ENCODE assay signal across 9 cellular contexts in the genomic region with DNA sequence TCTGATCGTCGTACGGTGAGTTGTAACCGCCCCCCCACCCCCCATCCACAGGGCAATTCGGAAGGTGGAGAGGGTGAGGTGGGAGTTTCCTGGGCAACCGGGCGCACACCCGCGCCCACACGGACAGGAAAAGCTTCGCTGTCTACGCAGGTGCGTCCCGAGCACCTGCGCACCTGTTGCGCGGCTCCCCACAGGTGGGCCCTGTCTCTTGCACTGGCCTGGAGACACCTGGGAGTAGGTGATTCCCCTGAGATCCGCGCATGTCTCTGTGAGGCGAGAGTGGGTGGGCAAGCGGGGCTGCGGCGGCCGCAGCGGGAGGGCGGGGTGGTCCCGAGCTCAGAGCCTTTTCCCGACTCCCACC. TPM values are rescaled to one million over a fixed set of nuclear protein-coding genes. Genes with fewer than 3 reads are reported as not detected.
DNase-seq lines count a peak whose midpoint lies in the region; ATAC-seq, FAIRE-seq and TF ChIP-seq lines count a peak whose summit lies in the region.
"Had no signal": no experiment of that assay in that cellular context is flagged by ENCODE, and none has a peak within 500 bp of the region (broad histone marks: within the 10 kb centered on the region; RNA-seq: fewer than 3 reads in every experiment).

No MANE protein-coding gene starts in this region.

- H3K9me3 ChIP-seq in Caco-2 = no peaks in the 10 kb centered on the region

- FAIRE-seq in HTR-8/SVneo (lab: Jason Lieb, UNC) = no peak

- POLR2A ChIA-PET in Caco-2 (lab: Charles Lee) = no interaction called here
- POLR2A ChIA-PET in naive thymus-derived CD8-positive, alpha-beta T cell (lab: Charles Lee) = no interaction called here

- peak in 1 of 2 experiments; percentile 21 for DNase-seq in Caco-2
- DNase-seq in naive thymus-derived CD8-positive, alpha-beta T cell = no peak
- DNase-seq in ecto neural progenitor cell (ENCODE audit: low spot score) = no peak
- no peak for DNase-seq in HTR-8/SVneo (ENCODE audit: insufficient read length, low spot score)
- no peak for DNase-seq in activated CD4-positive, alpha-beta T cell treated with anti-CD3 and anti-CD28 coated beads for 4 hours
- no peak for DNase-seq in effector CD4-positive, alpha-beta T cell

- peaks cover 15% of the 10 kb centered on the region for H3K27me3 Mint-ChIP-seq in Caco-2 (ENCODE audit: insufficient read depth, unreplicated experiment)
- H3K27me3 Mint-ChIP-seq in activated T-helper 17 cell treated with anti-CD3 and anti-CD28 coated beads, Interleukin-2, amount 50 U/mL, for 72 hours = peaks cover 24% of the 10 kb centered on the region
- peaks cover 13 to 64% (median 26%) of the 10 kb centered on the region in 5 donors for H3K27me3 Mint-ChIP-seq in naive thymus-derived CD8-positive, alpha-beta T cell

- no TSS peak for BruUV-seq in Caco-2 (replicated peaks; lab: Mats Ljungman, UMichigan)

- TF ChIP-seq CTCF in Caco-2 (IDR thresholded peaks at IDR 0.05; ENCODE audit: insufficient read depth in 1 of 2, low read depth in 1 of 2, low read length in 1 of 2, severe bottlenecking in 1 of 2, unreplicated experiment in 1 of 2) = no peak

- H3K4me1 ChIP-seq in Caco-2 = peaks cover 32% of the 10 kb centered on the region

- H3K9me3 Mint-ChIP-seq in Caco-2 (ENCODE audit: unreplicated experiment) = no peaks in the 10 kb centered on the region
- H3K9me3 Mint-ChIP-seq in activated T-helper 17 cell treated with anti-CD3 and anti-CD28 coated beads, Interleukin-2, amount 50 U/mL, for 72 hours = no peaks in the 10 kb centered on the region
- no peaks in the 10 kb centered on the region for H3K9me3 Mint-ChIP-seq in naive thymus-derived CD8-positive, alpha-beta T cell

- peaks cover 23% of the 10 kb centered on the region for H3K4me1 Mint-ChIP-seq in Caco-2 (ENCODE audit: low read depth, unreplicated experiment)
- H3K4me1 Mint-ChIP-seq in activated T-helper 17 cell treated with anti-CD3 and anti-CD28 coated beads, Interleukin-2, amount 50 U/mL, for 72 hours = no peaks in the 10 kb centered on the region
- peaks cover 0 to 20% (median 16%) of the 10 kb centered on the region in 4 donors for H3K4me1 Mint-ChIP-seq in naive thymus-derived CD8-positive, alpha-beta T cell

- CTCF ChIA-PET in Caco-2 (lab: Charles Lee) = no interaction called here

- ATAC-seq in HG02885 (IDR thresholded peaks at IDR 0.05; ENCODE audit: poor library complexity, unreplicated experiment) = peak; percentile 21
- ATAC-seq in activated T-helper 17 cell treated with anti-CD3 and anti-CD28 coated beads, Interleukin-2, amount 50 U/mL, for 72 hours (replicated peaks) = no peak
- ATAC-seq in naive thymus-derived CD8-positive, alpha-beta T cell = peak in 1 of 2 donors; percentile 49

- H3K36me3 ChIP-seq in Caco-2 (ENCODE audit: control insufficient read depth, insufficient read depth, low read length) = no peaks in the 10 kb centered on the region

- H3K27ac Mint-ChIP-seq in Caco-2 (ENCODE audit: unreplicated experiment) = no peak overlapping the region
- no peak overlapping the region for H3K27ac Mint-ChIP-seq in activated T-helper 17 cell treated with anti-CD3 and anti-CD28 coated beads, Interleukin-2, amount 50 U/mL, for 72 hours
- no peak overlapping the region for H3K27ac Mint-ChIP-seq in naive thymus-derived CD8-positive, alpha-beta T cell

- no peaks in the 10 kb centered on the region for H3K36me3 Mint-ChIP-seq in Caco-2 (ENCODE audit: insufficient read depth, unreplicated experiment)
- H3K36me3 Mint-ChIP-seq in activated T-helper 17 cell treated with anti-CD3 and anti-CD28 coated beads, Interleukin-2, amount 50 U/mL, for 72 hours (ENCODE audit: low read depth) = no peaks in the 10 kb centered on the region
- no peaks in the 10 kb centered on the region for H3K36me3 Mint-ChIP-seq in naive thymus-derived CD8-positive, alpha-beta T cell

- peak overlapping the region; percentile 83 for H3K4me3 Mint-ChIP-seq in Caco-2 (ENCODE audit: unreplicated experiment)
- H3K4me3 Mint-ChIP-seq in activated T-helper 17 cell treated with anti-CD3 and anti-CD28 coated beads, Interleukin-2, amount 50 U/mL, for 72 hours = peak overlapping the region; percentile 50
- H3K4me3 Mint-ChIP-seq in naive thymus-derived CD8-positive, alpha-beta T cell = peak overlapping the region; percentile 25 to 77 (median 56)

- peak overlapping the region; percentile 57 for H3K4me3 ChIP-seq in Caco-2 (ENCODE audit: low read depth, low read length)

- peaks cover 11% of the 10 kb centered on the region for H3K27me3 ChIP-seq in Caco-2 (replicated peaks; ENCODE audit: control insufficient read depth, insufficient read depth, low read length)

- intact Hi-C loops in Caco-2 (cut with micrococcal nuclease; ENCODE audit: unreplicated experiment) = loop anchor here (1.0 kb wide), 1 partner anchor 31 kb away; no protein-coding TSS in a partner anchor

RNA-seq across cellular contexts. Expression of gene ATP6V1C2, which starts 0.5 kb away (rescaled TPM):
- 4.2 and 4.8 TPM in 2 replicates for total RNA-seq in Caco-2 (2022)
- not detected for total RNA-seq in activated T-helper 17 cell treated with anti-CD3 and anti-CD28 coated beads, Interleukin-2, amount 50 U/mL, for 72 hours
- total RNA-seq in naive thymus-derived CD8-positive, alpha-beta T cell = under 1 TPM in 1 of 2 experiments, not detected in 1; 0.47 TPM
- under 1 TPM in 2 of 3 donors, not detected in 1; 0.11 to 0.19 TPM for polyA plus RNA-seq in naive thymus-derived CD8-positive, alpha-beta T cell
- total RNA-seq: T-helper 1 cell treated with Interleukin-12 subunit alpha and Interleukin-12 subunit beta and Interleukin-4 antibody, amounts not matched to agents 30 ng/mL and 1 ng/mL, for 36 hours had no signal

RNA-seq across cellular contexts. Expression of gene NOL10, which starts 31.2 kb away (rescaled TPM):
- total RNA-seq in Caco-2 (2022) = 38.8 and 41.7 TPM in 2 replicates
- 10 to 100 TPM; 24.1 to 46.0 TPM for total RNA-seq in activated T-helper 17 cell treated with anti-CD3 and anti-CD28 coated beads, Interleukin-2, amount 50 U/mL, for 72 hours
- 10 to 100 TPM; 19.2 to 19.7 TPM for total RNA-seq in naive thymus-derived CD8-positive, alpha-beta T cell
- polyA plus RNA-seq in naive thymus-derived CD8-positive, alpha-beta T cell = 10 to 100 TPM; 15.0 to 20.9 (median 19.0) TPM
